1 cellular context compared by ENCODE assay signal in the genomic region with DNA sequence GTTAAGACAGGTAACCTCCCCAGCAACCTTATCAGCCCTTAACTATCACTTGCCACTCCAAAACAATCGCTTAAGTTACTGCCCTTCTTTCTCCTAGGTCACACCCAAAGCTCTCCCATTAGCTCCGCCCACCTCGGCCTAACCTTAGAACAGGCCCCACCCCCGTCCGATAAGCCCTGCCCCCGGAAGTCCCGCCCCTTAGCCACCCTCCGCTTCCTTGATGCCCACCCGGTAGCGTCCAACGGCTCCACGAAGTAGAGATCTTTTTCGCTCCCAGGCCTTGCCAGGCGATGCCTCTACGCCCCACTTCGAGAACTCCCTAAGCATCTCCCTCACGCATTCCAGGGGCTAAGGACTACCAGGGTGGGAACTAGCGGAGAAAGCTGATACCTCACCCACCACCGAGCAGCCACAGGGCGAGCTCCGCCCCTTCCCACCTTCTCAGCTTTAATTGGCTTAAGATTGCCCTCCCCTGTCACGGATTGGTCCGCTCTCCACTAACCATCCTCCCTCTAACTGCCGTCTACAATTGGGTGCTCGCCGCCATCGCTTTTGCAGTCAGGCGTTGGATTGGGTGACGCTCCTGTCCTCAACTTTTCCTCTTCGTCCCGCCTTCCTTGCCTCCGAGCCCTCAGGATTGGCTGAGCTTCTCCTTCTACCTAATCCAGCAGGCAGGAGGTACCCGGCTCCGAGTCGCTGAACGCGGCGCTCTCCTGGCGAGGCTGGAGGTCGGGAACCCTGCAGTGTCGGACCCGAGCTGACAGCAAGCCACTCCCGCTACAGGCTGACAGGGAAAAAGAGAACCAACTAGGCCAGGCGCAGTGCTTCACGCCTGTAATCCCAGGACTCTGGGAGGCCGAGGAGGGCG.
TF ChIP-seq lines count a peak whose summit lies in the region.

A gene (minus strand): TSS at position 425 of the 868 bp plus-strand sequence. CDS start 496 bp downstream, outside the sequence.

TF ChIP-seq in GM12878, 131 proteins besides CTCF, POLR2A, EP300 and RAD21 (continued from another document):
- TF ChIP-seq, protein P1, sequence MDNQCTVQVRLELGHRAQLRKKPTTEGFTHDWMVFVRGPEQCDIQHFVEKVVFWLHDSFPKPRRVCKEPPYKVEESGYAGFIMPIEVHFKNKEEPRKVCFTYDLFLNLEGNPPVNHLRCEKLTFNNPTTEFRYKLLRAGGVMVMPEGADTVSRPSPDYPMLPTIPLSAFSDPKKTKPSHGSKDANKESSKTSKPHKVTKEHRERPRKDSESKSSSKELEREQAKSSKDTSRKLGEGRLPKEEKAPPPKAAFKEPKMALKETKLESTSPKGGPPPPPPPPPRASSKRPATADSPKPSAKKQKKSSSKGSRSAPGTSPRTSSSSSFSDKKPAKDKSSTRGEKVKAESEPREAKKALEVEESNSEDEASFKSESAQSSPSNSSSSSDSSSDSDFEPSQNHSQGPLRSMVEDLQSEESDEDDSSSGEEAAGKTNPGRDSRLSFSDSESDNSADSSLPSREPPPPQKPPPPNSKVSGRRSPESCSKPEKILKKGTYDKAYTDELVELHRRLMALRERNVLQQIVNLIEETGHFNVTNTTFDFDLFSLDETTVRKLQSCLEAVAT (IDR thresholded peaks at IDR 0.05): 0 out of 2 replicates have a peak, but pooled peaks have one; percentile 43
- TF ChIP-seq TBL1XR1 (IDR thresholded peaks at IDR 0.05; ENCODE audit: low read depth, low read length): no peak
- no peak; the same call in none of the 2 replicates for TF ChIP-seq ZNF217 (IDR thresholded peaks at IDR 0.05)
- peak; percentile 50; the same call in 1 of the 2 replicates for TF ChIP-seq IKZF1 (conservative IDR thresholded peaks at IDR 0.05)
- TF ChIP-seq SIX5 (IDR thresholded peaks at IDR 0.05; ENCODE audit: low read depth, low read length, severe bottlenecking): peak; percentile 8
- TF ChIP-seq TAF1 (IDR thresholded peaks at IDR 0.05; ENCODE audit: borderline replicate concordance, low read depth, low read length): peak; percentile 63; the same call in 1 of the 2 replicates
- TF ChIP-seq FOS (IDR thresholded peaks at IDR 0.05; ENCODE audit: borderline replicate concordance, extremely low read depth, insufficient read length): peak; percentile 89
- TF ChIP-seq, protein P2, sequence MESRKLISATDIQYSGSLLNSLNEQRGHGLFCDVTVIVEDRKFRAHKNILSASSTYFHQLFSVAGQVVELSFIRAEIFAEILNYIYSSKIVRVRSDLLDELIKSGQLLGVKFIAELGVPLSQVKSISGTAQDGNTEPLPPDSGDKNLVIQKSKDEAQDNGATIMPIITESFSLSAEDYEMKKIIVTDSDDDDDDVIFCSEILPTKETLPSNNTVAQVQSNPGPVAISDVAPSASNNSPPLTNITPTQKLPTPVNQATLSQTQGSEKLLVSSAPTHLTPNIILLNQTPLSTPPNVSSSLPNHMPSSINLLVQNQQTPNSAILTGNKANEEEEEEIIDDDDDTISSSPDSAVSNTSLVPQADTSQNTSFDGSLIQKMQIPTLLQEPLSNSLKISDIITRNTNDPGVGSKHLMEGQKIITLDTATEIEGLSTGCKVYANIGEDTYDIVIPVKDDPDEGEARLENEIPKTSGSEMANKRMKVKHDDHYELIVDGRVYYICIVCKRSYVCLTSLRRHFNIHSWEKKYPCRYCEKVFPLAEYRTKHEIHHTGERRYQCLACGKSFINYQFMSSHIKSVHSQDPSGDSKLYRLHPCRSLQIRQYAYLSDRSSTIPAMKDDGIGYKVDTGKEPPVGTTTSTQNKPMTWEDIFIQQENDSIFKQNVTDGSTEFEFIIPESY (IDR thresholded peaks at IDR 0.05): no peak
- TF ChIP-seq DPF2 (IDR thresholded peaks at IDR 0.05): peak; percentile 64
- TF ChIP-seq, protein P3, sequence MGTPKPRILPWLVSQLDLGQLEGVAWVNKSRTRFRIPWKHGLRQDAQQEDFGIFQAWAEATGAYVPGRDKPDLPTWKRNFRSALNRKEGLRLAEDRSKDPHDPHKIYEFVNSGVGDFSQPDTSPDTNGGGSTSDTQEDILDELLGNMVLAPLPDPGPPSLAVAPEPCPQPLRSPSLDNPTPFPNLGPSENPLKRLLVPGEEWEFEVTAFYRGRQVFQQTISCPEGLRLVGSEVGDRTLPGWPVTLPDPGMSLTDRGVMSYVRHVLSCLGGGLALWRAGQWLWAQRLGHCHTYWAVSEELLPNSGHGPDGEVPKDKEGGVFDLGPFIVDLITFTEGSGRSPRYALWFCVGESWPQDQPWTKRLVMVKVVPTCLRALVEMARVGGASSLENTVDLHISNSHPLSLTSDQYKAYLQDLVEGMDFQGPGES (IDR thresholded peaks at IDR 0.05): peak; percentile 95
- TF ChIP-seq EED (IDR thresholded peaks at IDR 0.05; ENCODE audit: low read depth): 0 out of 2 replicates have a peak, but pooled peaks have one; percentile 15
- TF ChIP-seq SP1 (IDR thresholded peaks at IDR 0.05; ENCODE audit: low read depth, low read length): peak; percentile 99
- TF ChIP-seq, protein P4, sequence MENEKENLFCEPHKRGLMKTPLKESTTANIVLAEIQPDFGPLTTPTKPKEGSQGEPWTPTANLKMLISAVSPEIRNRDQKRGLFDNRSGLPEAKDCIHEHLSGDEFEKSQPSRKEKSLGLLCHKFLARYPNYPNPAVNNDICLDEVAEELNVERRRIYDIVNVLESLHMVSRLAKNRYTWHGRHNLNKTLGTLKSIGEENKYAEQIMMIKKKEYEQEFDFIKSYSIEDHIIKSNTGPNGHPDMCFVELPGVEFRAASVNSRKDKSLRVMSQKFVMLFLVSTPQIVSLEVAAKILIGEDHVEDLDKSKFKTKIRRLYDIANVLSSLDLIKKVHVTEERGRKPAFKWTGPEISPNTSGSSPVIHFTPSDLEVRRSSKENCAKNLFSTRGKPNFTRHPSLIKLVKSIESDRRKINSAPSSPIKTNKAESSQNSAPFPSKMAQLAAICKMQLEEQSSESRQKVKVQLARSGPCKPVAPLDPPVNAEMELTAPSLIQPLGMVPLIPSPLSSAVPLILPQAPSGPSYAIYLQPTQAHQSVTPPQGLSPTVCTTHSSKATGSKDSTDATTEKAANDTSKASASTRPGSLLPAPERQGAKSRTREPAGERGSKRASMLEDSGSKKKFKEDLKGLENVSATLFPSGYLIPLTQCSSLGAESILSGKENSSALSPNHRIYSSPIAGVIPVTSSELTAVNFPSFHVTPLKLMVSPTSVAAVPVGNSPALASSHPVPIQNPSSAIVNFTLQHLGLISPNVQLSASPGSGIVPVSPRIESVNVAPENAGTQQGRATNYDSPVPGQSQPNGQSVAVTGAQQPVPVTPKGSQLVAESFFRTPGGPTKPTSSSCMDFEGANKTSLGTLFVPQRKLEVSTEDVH (IDR thresholded peaks at IDR 0.05; ENCODE audit: low read depth, partially characterized antibody): peak; percentile 69
- peak; percentile 37; the same call in 1 of the 2 replicates for TF ChIP-seq RUNX3 (IDR thresholded peaks at IDR 0.05; ENCODE audit: low read length)
- TF ChIP-seq, protein P5, sequence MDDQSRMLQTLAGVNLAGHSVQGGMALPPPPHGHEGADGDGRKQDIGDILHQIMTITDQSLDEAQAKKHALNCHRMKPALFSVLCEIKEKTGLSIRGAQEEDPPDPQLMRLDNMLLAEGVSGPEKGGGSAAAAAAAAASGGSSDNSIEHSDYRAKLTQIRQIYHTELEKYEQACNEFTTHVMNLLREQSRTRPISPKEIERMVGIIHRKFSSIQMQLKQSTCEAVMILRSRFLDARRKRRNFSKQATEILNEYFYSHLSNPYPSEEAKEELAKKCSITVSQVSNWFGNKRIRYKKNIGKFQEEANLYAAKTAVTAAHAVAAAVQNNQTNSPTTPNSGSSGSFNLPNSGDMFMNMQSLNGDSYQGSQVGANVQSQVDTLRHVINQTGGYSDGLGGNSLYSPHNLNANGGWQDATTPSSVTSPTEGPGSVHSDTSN (IDR thresholded peaks at IDR 0.05; ENCODE audit: insufficient replicate concordance, low read depth, low read length): peak; percentile 95
- TF ChIP-seq ATF7 (IDR thresholded peaks at IDR 0.05; ENCODE audit: low read depth): peak; percentile 52
- TF ChIP-seq PML (IDR thresholded peaks at IDR 0.05; ENCODE audit: low read length): peak; percentile 98
- peak; percentile 51; the same call in 1 of the 2 replicates for TF ChIP-seq CBFB (IDR thresholded peaks at IDR 0.05; ENCODE audit: low read depth)
- 0 out of 4 replicates have a peak, but pooled peaks of 1 of the 2 experiments have one; percentile 41 for TF ChIP-seq SRF (IDR thresholded peaks at IDR 0.05; ENCODE audit: low read depth in 2 of 2, low read length in 2 of 2)
- peak; percentile 75 for TF ChIP-seq POLR2AphosphoS2 (IDR thresholded peaks at IDR 0.05; ENCODE audit: low read depth, low read length)
TF ChIP-seq in GM12878: peak in this region for 41.
